Comparison of ENCODE assay signal across 10 cellular contexts in genomic region chr11:24496728-24497396, GRCh38.
DNase-seq lines count a peak whose midpoint lies in the region; ATAC-seq lines count a peak whose summit lies in the region.
"Had no signal": no experiment of that assay in that cellular context is flagged by ENCODE, and none has a peak within 500 bp of the region (broad histone marks: within the 10 kb centered on the region; RNA-seq: fewer than 3 reads in every experiment).

Gene LUZP2, plus strand, starts transcription at chr11:24497053.

- no peaks in the 10 kb centered on the region for H3K36me3 Mint-ChIP-seq in T-helper 2 cell treated with Interferon-gamma antibody and Interleukin-4, amounts not matched to agents 5 μg/mL and 100 μg/mL, for 36 hours (ENCODE audit: low read depth)

- no peaks in the 10 kb centered on the region for H3K9me3 ChIP-seq in HUES6 (ENCODE audit: control insufficient read depth, insufficient read depth, low read depth, low read length)
- H3K9me3 ChIP-seq: neutrophil had no signal

- DNase-seq in amniotic stem cell (lab: John Stamatoyannopoulos, UW) (peak; percentile 57), iPS DF 4.7 (ENCODE audit: extremely low read depth, low spot score) (peak; percentile 36), skeletal muscle cell (ENCODE audit: low read depth) (no peak), RPMI8226 (no peak)
- no peak for DNase-seq in T-helper 2 cell treated with Interferon-gamma antibody and Interleukin-4, amounts not matched to agents 5 μg/mL and 100 μg/mL, for 36 hours (ENCODE audit: low spot score)

- no peaks in the 10 kb centered on the region for H3K4me1 Mint-ChIP-seq in T-helper 2 cell treated with Interferon-gamma antibody and Interleukin-4, amounts not matched to agents 5 μg/mL and 100 μg/mL, for 36 hours (ENCODE audit: low read depth)

- peaks cover 5% of the 10 kb centered on the region for H3K27me3 Mint-ChIP-seq in T-helper 2 cell treated with Interferon-gamma antibody and Interleukin-4, amounts not matched to agents 5 μg/mL and 100 μg/mL, for 36 hours (ENCODE audit: low read depth)

- H3K9ac ChIP-seq in HUES6 (ENCODE audit: low read length): peak within 1 kb of the TSS; percentile 74
- H3K9ac ChIP-seq: KMS-11 had no signal

- no peak within 1 kb of the TSS for H3K27ac ChIP-seq in HUES6 (ENCODE audit: low read depth, low read length)
- H3K27ac ChIP-seq: KMS-11, neutrophil had no signal

- H3K27me3 ChIP-seq in HUES6 (ENCODE audit: control insufficient read depth, insufficient read depth, low read length): peaks cover 60% of the 10 kb centered on the region

- H3K4me1 ChIP-seq in HUES6 (ENCODE audit: control insufficient read depth, insufficient read depth, low read length): no peaks in the 10 kb centered on the region; the same call in 1 of the 2 replicates

- no peak for ATAC-seq in HG02623 (IDR thresholded peaks at IDR 0.05; ENCODE audit: unreplicated experiment)
- ATAC-seq in HG02798 (IDR thresholded peaks at IDR 0.05; ENCODE audit: poor library complexity, unreplicated experiment): no peak

- H3K4me3 Mint-ChIP-seq in T-helper 2 cell treated with Interferon-gamma antibody and Interleukin-4, amounts not matched to agents 5 μg/mL and 100 μg/mL, for 36 hours: no peak within 1 kb of the TSS

- H3K4me3 ChIP-seq in HUES6 (ENCODE audit: low read depth, low read length): peak within 1 kb of the TSS; percentile 73
- peak within 1 kb of the TSS; percentile 57 for H3K4me3 ChIP-seq in skeletal muscle cell (ENCODE audit: low read depth, low read length)

- no peaks in the 10 kb centered on the region for H3K36me3 ChIP-seq in HUES6 (ENCODE audit: control insufficient read depth, insufficient read depth, low read length)
- H3K36me3 ChIP-seq: neutrophil had no signal

- H3K27ac Mint-ChIP-seq in T-helper 2 cell treated with Interferon-gamma antibody and Interleukin-4, amounts not matched to agents 5 μg/mL and 100 μg/mL, for 36 hours: no peak within 1 kb of the TSS

- H3K9me3 Mint-ChIP-seq in T-helper 2 cell treated with Interferon-gamma antibody and Interleukin-4, amounts not matched to agents 5 μg/mL and 100 μg/mL, for 36 hours: no peaks in the 10 kb centered on the region

Comparison
In these comparisons a context has a peak if more than half of its experiments do, and no peak if none do; other contexts are left out.
1. DNase-seq: peak in amniotic stem cell (single experiment) and iPS DF 4.7 (single experiment); none in skeletal muscle cell (single experiment), RPMI8226 (single experiment) and T-helper 2 cell treated with Interferon-gamma antibody and Interleukin-4, amounts not matched to agents 5 μg/mL and 100 μg/mL, for 36 hours (single experiment).